10 cellular contexts compared by ENCODE assay signal in genomic region chr18:63236990-63237389, GRCh38.
A peak's percentile ranks its signal among the peaks of the same experiment; 100 is the strongest.
DNase-seq lines count a peak whose midpoint lies in the region; ATAC-seq, FAIRE-seq and TF ChIP-seq lines count a peak whose summit lies in the region.
"Had no signal": no experiment of that assay in that cellular context is flagged by ENCODE, and none has a peak within 500 bp of the region (broad histone marks: within the 10 kb centered on the region; RNA-seq: fewer than 3 reads in every experiment).

No MANE protein-coding gene starts in this region.

- no peak overlapping the region for H4K91ac ChIP-seq in H1 (replicated peaks; ENCODE audit: insufficient read length, low read length)

- no peak overlapping the region for H2BK20ac ChIP-seq in H1 (ENCODE audit: low read length)

- H3K23ac ChIP-seq in H1 (ENCODE audit: insufficient read length) = no peak overlapping the region

- H3K4me3 ChIP-seq in H1 (ENCODE audit: extremely low read depth in 1 of 4, insufficient read depth in 2 of 4, low read depth in 3 of 4, low read length in 4 of 4) (no peak overlapping the region), neutrophil (ENCODE audit: low read depth in 1 of 2, low read length in 1 of 2) (peak overlapping the region; percentile 51 to 52)
- H3K4me3 ChIP-seq: SK-N-MC had no signal

- H3K23me2 ChIP-seq in H1 (ENCODE audit: low read depth, low read length) = no peaks in the 10 kb centered on the region

- H3K14ac ChIP-seq in H1 (ENCODE audit: insufficient read length) = no peak overlapping the region

- no peaks in the 10 kb centered on the region for H4K20me1 ChIP-seq in H1 (replicated peaks in 1 of 2; ENCODE audit: control insufficient read depth in 1 of 2, insufficient read depth in 2 of 2, low read length in 2 of 2)

- H2BK12ac ChIP-seq in H1 (ENCODE audit: low read depth, low read length) = peak overlapping the region; percentile 76; the same call in 1 of the 2 replicates

- no peak for TF ChIP-seq RAD21 in H1 (IDR thresholded peaks at IDR 0.05 in 1 of 2, conservative IDR thresholded peaks at IDR 0.05 in 1 of 2; ENCODE audit: low read depth in 2 of 2, low read length in 2 of 2)

- intact Hi-C loops in natural killer cell (cut with micrococcal nuclease) = loop anchor here (10.0 kb wide), 1 partner anchor 52 kb away; no protein-coding TSS in a partner anchor

- no peaks in the 10 kb centered on the region for H3K9me3 Mint-ChIP-seq in natural killer cell treated with Interleukin-12 subunit alpha and Interleukin-12 subunit beta and Interleukin-15 and Interleukin-18, amount 100 ng/mL, for 72 hours
- peaks cover 0 to 2% of the 10 kb centered on the region in 2 donors for H3K9me3 Mint-ChIP-seq in natural killer cell

- POLR2A ChIA-PET in H1 (lab: Charles Lee; ENCODE audit: partially characterized antibody) = no interaction called here

- no peak overlapping the region for H2BK120ac ChIP-seq in H1 (replicated peaks; ENCODE audit: low read depth, low read length)

- H3K4me1 ChIP-seq in H1 (replicated peaks in 1 of 4; ENCODE audit: control insufficient read depth in 3 of 4, insufficient read depth in 4 of 4, low read length in 3 of 4) (peaks cover 5 to 21% (median 9%) of the 10 kb centered on the region in 4 experiments), neutrophil (ENCODE audit: control insufficient read depth in 1 of 2, insufficient read depth in 1 of 2, low read depth in 1 of 2, low read length in 1 of 2) (peaks cover 31 to 39% of the 10 kb centered on the region in 2 experiments)

- no peaks in the 10 kb centered on the region for H3K36me3 ChIP-seq in H1 (ENCODE audit: control insufficient read depth in 2 of 4, insufficient read depth in 4 of 4, low read length in 3 of 4)
- H3K36me3 ChIP-seq in neutrophil = no peaks in the 10 kb centered on the region

- no peak overlapping the region for H3K9ac ChIP-seq in H1 (replicated peaks in 1 of 4; ENCODE audit: extremely low read depth in 1 of 4, low read depth in 3 of 4, low read length in 3 of 4)

- FAIRE-seq in H1 (lab: Jason Lieb, UNC) = no peak

- H3K4me2 ChIP-seq in H1 (ENCODE audit: insufficient read depth in 1 of 2, low read depth in 2 of 2, low read length in 2 of 2) = no peak overlapping the region; a peak in 1 of 4 replicates

- H3K27ac ChIP-seq in H1 (ENCODE audit: low read depth, low read length) = no peak overlapping the region
- H3K27ac ChIP-seq in neutrophil = peak overlapping the region; percentile 88
- H3K27ac ChIP-seq: SK-N-MC had no signal

- H3K79me2 ChIP-seq in H1 (ENCODE audit: control insufficient read depth in 1 of 2, insufficient read depth in 2 of 2, low read length in 2 of 2) = no peaks in the 10 kb centered on the region

- no peak overlapping the region for H3K18ac ChIP-seq in H1 (ENCODE audit: extremely low read depth, low read length)

- H3K27ac Mint-ChIP-seq in natural killer cell treated with Interleukin-12 subunit alpha and Interleukin-12 subunit beta and Interleukin-15 and Interleukin-18, amount 100 ng/mL, for 72 hours = peak overlapping the region; percentile 69 to 71
- peak overlapping the region in 1 of 2 donors; percentile 60 for H3K27ac Mint-ChIP-seq in natural killer cell

- peaks cover 34 to 39% of the 10 kb centered on the region in 2 donors for H3K4me1 Mint-ChIP-seq in natural killer cell treated with Interleukin-12 subunit alpha and Interleukin-12 subunit beta and Interleukin-15 and Interleukin-18, amount 100 ng/mL, for 72 hours (ENCODE audit: low read depth in 2 of 2)
- peaks cover 27 to 39% of the 10 kb centered on the region in 2 donors for H3K4me1 Mint-ChIP-seq in natural killer cell

- H3K9me3 ChIP-seq in H1 (ENCODE audit: insufficient read depth in 2 of 2, low read depth in 1 of 2, low read length in 1 of 2) = no peaks in the 10 kb centered on the region
- no peaks in the 10 kb centered on the region for H3K9me3 ChIP-seq in neutrophil

- TF ChIP-seq EP300 in H1 (IDR thresholded peaks at IDR 0.05; ENCODE audit: borderline replicate concordance in 1 of 2, low read depth in 2 of 2, low read length in 2 of 2) = no peak

- CTCF ChIA-PET in H1 (lab: Charles Lee; ENCODE audit: partially characterized antibody) = interaction anchor here (0.7 to 1.6 kb wide), 3 partner anchors 11 to 103 kb away, joined by 3 to 7 read pairs (median 5); no protein-coding TSS in a partner anchor

- H2AK5ac ChIP-seq in H1 (ENCODE audit: low read depth, low read length) = no peak overlapping the region

- no peak for TF ChIP-seq POLR2A in H1 (IDR thresholded peaks at IDR 0.05; ENCODE audit: control extremely low read depth in 1 of 2, low read depth in 2 of 2, low read length in 2 of 2)

- TF ChIP-seq CTCF in natural killer cell (IDR thresholded peaks at IDR 0.05) (no peak), H1 (IDR thresholded peaks at IDR 0.05; ENCODE audit: control extremely low read depth in 1 of 3, insufficient read depth in 1 of 3, low read depth in 1 of 3, low read length in 3 of 3) (no peak), neutrophil (IDR thresholded peaks at IDR 0.05) (no peak)

- H4K5ac ChIP-seq in H1 (ENCODE audit: insufficient read length, low read depth, low read length) = no peak overlapping the region

- H3K36me3 Mint-ChIP-seq in natural killer cell treated with Interleukin-12 subunit alpha and Interleukin-12 subunit beta and Interleukin-15 and Interleukin-18, amount 100 ng/mL, for 72 hours = peaks cover 10% of the 10 kb centered on the region
- H3K36me3 Mint-ChIP-seq in natural killer cell = no peaks in the 10 kb centered on the region

- no peak overlapping the region for H2AFZ ChIP-seq in H1 (ENCODE audit: low read length)

- H2BK15ac ChIP-seq in H1 (ENCODE audit: low read length) = no peak overlapping the region

- H4K8ac ChIP-seq in H1 (ENCODE audit: extremely low read depth, insufficient read depth, low read length) = no peak overlapping the region

- H3K4ac ChIP-seq in H1 (replicated peaks; ENCODE audit: insufficient read length, low read depth, low read length) = no peak overlapping the region

- 84% methylated on average over 14 of the region's 14 CpGs; no CpG with 5 or more reads in 1 of the 2 experiments for WGBS in H1 (ENCODE audit: extremely low coverage in 1 of 2, insufficient coverage in 1 of 2, insufficient read length in 1 of 2, insufficient replicate concordance in 2 of 2, low coverage in 1 of 2, low lambda C conversion rate in 2 of 2, missing lambda C conversion rate in 1 of 2), 2 experiments

- no peaks in the 10 kb centered on the region for H3K79me1 ChIP-seq in H1 (ENCODE audit: low read depth, low read length)

- no peak for ATAC-seq in natural killer cell treated with Interleukin-12 subunit alpha and Interleukin-12 subunit beta and Interleukin-15 and Interleukin-18, amount 100 ng/mL, for 72 hours
- no peak for ATAC-seq in natural killer cell
- ATAC-seq in GM19035 (IDR thresholded peaks at IDR 0.05; ENCODE audit: unreplicated experiment) = no peak
- no peak for ATAC-seq in HG03108 (IDR thresholded peaks at IDR 0.05; ENCODE audit: unreplicated experiment)

- 0 out of 2 replicates have a peak overlapping the region, but pooled peaks have one; percentile 18 for H2BK5ac ChIP-seq in H1 (ENCODE audit: low read depth, low read length)

- DNase-seq in natural killer cell treated with Interleukin-12 subunit alpha and Interleukin-12 subunit beta and Interleukin-15 and Interleukin-18, amount 100 ng/mL, for 72 hours (ENCODE audit: low spot score) = no peak
- no peak for DNase-seq in natural killer cell
- DNase-seq in H1 (ENCODE audit: low read depth in 1 of 2, low spot score in 2 of 2) = no peak
- no peak for DNase-seq in NCI-H82 (lab: John Stamatoyannopoulos, UW)
- no peak for DNase-seq in T1000 (lab: John Stamatoyannopoulos, UW)
- DNase-seq: CD8-positive, alpha-beta memory T cell had no signal

- no peak overlapping the region for H3K56ac ChIP-seq in H1 (replicated peaks; ENCODE audit: insufficient read length, low read depth, low read length)

- no peaks in the 10 kb centered on the region for H3K27me3 Mint-ChIP-seq in natural killer cell treated with Interleukin-12 subunit alpha and Interleukin-12 subunit beta and Interleukin-15 and Interleukin-18, amount 100 ng/mL, for 72 hours
- no peaks in the 10 kb centered on the region for H3K27me3 Mint-ChIP-seq in natural killer cell (ENCODE audit: low read depth in 2 of 2)

- H3K27me3 ChIP-seq in H1 (replicated peaks in 1 of 4; ENCODE audit: control insufficient read depth in 3 of 4, extremely low read depth in 1 of 4, insufficient read depth in 3 of 4, low read length in 3 of 4) (no peaks in the 10 kb centered on the region), neutrophil (no peaks in the 10 kb centered on the region)

- H3K4me3 Mint-ChIP-seq in natural killer cell treated with Interleukin-12 subunit alpha and Interleukin-12 subunit beta and Interleukin-15 and Interleukin-18, amount 100 ng/mL, for 72 hours = no peak overlapping the region
- H3K4me3 Mint-ChIP-seq in natural killer cell = no peak overlapping the region
- H3K4me3 Mint-ChIP-seq: CD8-positive, alpha-beta memory T cell had no signal

TF ChIP-seq in H1, 55 proteins besides CTCF, POLR2A, EP300 and RAD21 (continues in another document):
- no peak for TF ChIP-seq ATF3 (IDR thresholded peaks at IDR 0.05; ENCODE audit: insufficient read depth, low read depth, low read length)
- no peak for TF ChIP-seq GTF2F1 (IDR thresholded peaks at IDR 0.05; ENCODE audit: borderline replicate concordance, low read depth, low read length)
- TF ChIP-seq FOSL1 (IDR thresholded peaks at IDR 0.05; ENCODE audit: insufficient read depth, low read depth, low read length) = no peak
- no peak for TF ChIP-seq BACH1 (IDR thresholded peaks at IDR 0.05; ENCODE audit: low read length)
- TF ChIP-seq KDM4A (IDR thresholded peaks at IDR 0.05; ENCODE audit: low read depth, low read length, severe bottlenecking) = no peak
- TF ChIP-seq POLR2AphosphoS5 (IDR thresholded peaks at IDR 0.05; ENCODE audit: low read depth, low read length) = no peak
- TF ChIP-seq ASH2L (IDR thresholded peaks at IDR 0.05; ENCODE audit: low read length) = no peak

Comparison
In these comparisons a context has a peak if more than half of its experiments do, and no peak if none do; other contexts are left out.
1. H3K4me3 ChIP-seq: peak in neutrophil (2 of 2); none in H1 (0 of 4).